Comparison of ENCODE assay signal across 1 cellular context in genomic region chr19:38853214-38853613, GRCh38.
TF ChIP-seq lines count a peak whose summit lies in the region.

No MANE protein-coding gene starts in this region.

TF ChIP-seq in WTC11, 78 proteins besides CTCF, POLR2A, EP300 and RAD21 (continued from another document):
- no peak for TF ChIP-seq ZNF281 (CRISPR knock-in tag; IDR thresholded peaks at IDR 0.05)
- no peak for TF ChIP-seq ZNF416 (CRISPR knock-in tag; IDR thresholded peaks at IDR 0.05)
- TF ChIP-seq IRF1 (CRISPR knock-in tag; IDR thresholded peaks at IDR 0.05), result no peak
- no peak for TF ChIP-seq TCF7 (CRISPR knock-in tag; IDR thresholded peaks at IDR 0.05; ENCODE audit: low read depth)
- no peak for TF ChIP-seq USF1 (CRISPR knock-in tag; IDR thresholded peaks at IDR 0.05)
- no peak for TF ChIP-seq MLX (CRISPR knock-in tag; IDR thresholded peaks at IDR 0.05)
- TF ChIP-seq TEAD4 (CRISPR knock-in tag; IDR thresholded peaks at IDR 0.05), result no peak
- TF ChIP-seq JUN (CRISPR knock-in tag; IDR thresholded peaks at IDR 0.05), result no peak
